16 cellular contexts compared by ENCODE assay signal in genomic region chr22:44129614-44129976, GRCh38. TPM values are rescaled to one million over a fixed set of nuclear protein-coding genes. Genes with fewer than 3 reads are reported as not detected.
DNase-seq lines count a peak whose midpoint lies in the region; ATAC-seq, FAIRE-seq and TF ChIP-seq lines count a peak whose summit lies in the region.
"Had no signal": no experiment of that assay in that cellular context is flagged by ENCODE, and none has a peak within 500 bp of the region (broad histone marks: within the 10 kb centered on the region; RNA-seq: fewer than 3 reads in every experiment).

No MANE protein-coding gene starts in this region.

- no peak overlapping the region for H3K27ac ChIP-seq in mesendoderm (ENCODE audit: low read depth, low read length)
- no peak overlapping the region for H3K27ac ChIP-seq in PC-9
- H3K27ac ChIP-seq: SJSA1 had no signal

- no peak overlapping the region for H2BK5ac ChIP-seq in mesendoderm (ENCODE audit: low read length)

- H4K8ac ChIP-seq in mesendoderm (ENCODE audit: low read depth, low read length): no peak overlapping the region

- H2BK15ac ChIP-seq in mesendoderm (replicated peaks; ENCODE audit: low read depth): no peak overlapping the region

- no peak for FAIRE-seq in bronchial epithelial cell (lab: Jason Lieb, UNC)

- BruUV-seq in PC-9 (replicated peaks; lab: Mats Ljungman, UMichigan): no TSS peak

- H3K23ac ChIP-seq in mesendoderm (ENCODE audit: low read length): no peak overlapping the region

- H2AFZ ChIP-seq in PC-9: no peak overlapping the region

- no peak overlapping the region for H2BK120ac ChIP-seq in mesendoderm (ENCODE audit: low read depth, low read length)

- H3K9me3 ChIP-seq in PC-9 (ENCODE audit: insufficient read depth, low read depth): no peaks in the 10 kb centered on the region

- no peaks in the 10 kb centered on the region for H3K79me1 ChIP-seq in mesendoderm (ENCODE audit: low read length)

- H3K4me1 ChIP-seq in mesendoderm (ENCODE audit: control insufficient read depth, low read depth, low read length) (peaks cover 1% of the 10 kb centered on the region), PC-9 (replicated peaks; ENCODE audit: insufficient read depth) (no peaks in the 10 kb centered on the region)

- no peak overlapping the region for H3K9ac ChIP-seq in mesendoderm (ENCODE audit: low read length)

- no peak overlapping the region for H2AK5ac ChIP-seq in mesendoderm (ENCODE audit: low read length)

- no peak overlapping the region for H3K4me3 ChIP-seq in bronchial epithelial cell (ENCODE audit: low read depth, low read length)
- H3K4me3 ChIP-seq in mesendoderm (ENCODE audit: low read length): no peak overlapping the region
- H3K4me3 ChIP-seq in PC-9: no peak overlapping the region
- H3K4me3 ChIP-seq: SJSA1 had no signal

- no peaks in the 10 kb centered on the region for H4K20me1 ChIP-seq in PC-9 (ENCODE audit: insufficient read depth)

- H3K4me2 ChIP-seq in mesendoderm (ENCODE audit: low read length) (no peak overlapping the region), PC-9 (no peak overlapping the region)

- in situ Hi-C loops in Caki2 (cut with HindIII; ENCODE audit: low pct_unique_long_range_greater_than_20kb, low sequenced_read_pairs): no loop called here

- H3K27me3 ChIP-seq in bronchial epithelial cell (ENCODE audit: control insufficient read depth, insufficient read depth, low read length) (no peaks in the 10 kb centered on the region), mesendoderm (ENCODE audit: insufficient read depth, low read length, poor library complexity) (no peaks in the 10 kb centered on the region), PC-9 (ENCODE audit: insufficient read depth, low read depth) (no peaks in the 10 kb centered on the region)
- H3K27me3 ChIP-seq: SJSA1 had no signal

- H3K36me3 ChIP-seq in bronchial epithelial cell (ENCODE audit: control insufficient read depth, insufficient read depth, low read length) (no peaks in the 10 kb centered on the region), mesendoderm (ENCODE audit: control insufficient read depth, insufficient read depth, low read length) (no peaks in the 10 kb centered on the region), PC-9 (ENCODE audit: low read depth) (no peaks in the 10 kb centered on the region)
- H3K36me3 ChIP-seq: SJSA1 had no signal

- no peaks in the 10 kb centered on the region for H3F3A ChIP-seq in PC-9 (ENCODE audit: insufficient read depth, low read depth)

- POLR2A ChIA-PET in PC-9 (lab: Charles Lee; ENCODE audit: unreplicated experiment): no interaction called here

- H4K5ac ChIP-seq in mesendoderm (ENCODE audit: low read length): no peak overlapping the region

- ATAC-seq in HG02642 (IDR thresholded peaks at IDR 0.05; ENCODE audit: poor library complexity, unreplicated experiment): no peak
- ATAC-seq: activated T-cell treated with anti-CD3 and anti-CD28 coated beads, Interleukin-2, amount 50 U/mL, for 72 hours had no signal

- H3K9me2 ChIP-seq in PC-9 (ENCODE audit: insufficient read depth): no peaks in the 10 kb centered on the region

- no peak overlapping the region for H3K56ac ChIP-seq in mesendoderm (ENCODE audit: low read length)

- peak; percentile 18 for DNase-seq in Caki2 (ENCODE audit: low read depth)
- DNase-seq in HT1080 (ENCODE audit: low read depth): peak; percentile 30
- peak; percentile 7 for DNase-seq in bronchial epithelial cell (ENCODE audit: low read depth)
- DNase-seq in mesendoderm: peak; percentile 47
- no peak for DNase-seq in PC-9
- DNase-seq in posterior vena cava (ENCODE audit: low spot score): no peak
- DNase-seq in NCI-H774 (lab: John Stamatoyannopoulos, UW): no peak
- DNase-seq: activated B cell treated with CpG ODN at 0.5 μM for 24 hours; activated T-cell treated with anti-CD3 and anti-CD28 coated beads, Interleukin-2, amount 50 U/mL, for 72 hours; endodermal cell; midbrain; NCI-H1092 treated with DMSO at 0.1 percent for 48 hours; NCI-H526 treated with DMSO at 0.1 percent for 48 hours; stimulated activated CD4-positive, alpha-beta T cell treated with anti-CD3 and anti-CD28 coated beads, Interleukin-4, amount 100 ng/mL, for 4 hours had no signal

- H3K79me2 ChIP-seq in mesendoderm (ENCODE audit: control insufficient read depth, insufficient read depth, low read length): no peaks in the 10 kb centered on the region
- no peaks in the 10 kb centered on the region for H3K79me2 ChIP-seq in PC-9 (ENCODE audit: low read depth)

- intact Hi-C loops in PC-9 (cut with micrococcal nuclease; ENCODE audit: unreplicated experiment) (no loop called here), posterior vena cava (cut with DNase I) (no loop called here)

- no peak overlapping the region for H3K4ac ChIP-seq in mesendoderm (ENCODE audit: low read depth, low read length)

- TF ChIP-seq CTCF in bronchial epithelial cell (IDR thresholded peaks at IDR 0.05; ENCODE audit: insufficient read depth, low read length, severe bottlenecking): no peak
- TF ChIP-seq CTCF in PC-9 (conservative IDR thresholded peaks at IDR 0.05): no peak

- no peak overlapping the region for H3K18ac ChIP-seq in mesendoderm (ENCODE audit: low read length)

- no CpG with 5 or more reads among the region's 8 CpGs for WGBS in mesendoderm (ENCODE audit: extremely low coverage, insufficient coverage, low lambda C conversion rate)

- CTCF ChIA-PET in PC-9 (lab: Charles Lee): no interaction called here

RNA-seq across cellular contexts. Expression of gene PARVG, which starts 51.1 kb away (rescaled TPM):
- total RNA-seq in Caki2 (2014; rRNA removed; shearing (Covaris generic); ENCODE audit: low replicate concordance): not detected in 2 replicates
- 0.24 and 0.50 TPM in 2 replicates for total RNA-seq in HT1080 (2014; rRNA removed; shearing (Covaris generic))
- 0.23 and 0.26 TPM in 2 replicates for polyA plus RNA-seq in HT1080 (2015; cell fraction: cytosol; rRNA removed)
- 0.88 and 1.0 TPM in 2 replicates for polyA plus RNA-seq in HT1080 (2015; cell fraction: nucleus; rRNA removed)
- total RNA-seq in bronchial epithelial cell (not detected in 2 replicates), PC-9 (2021) (0.20 TPM in 1 of 2 replicates, not detected in the other), posterior vena cava (10 to 100 TPM in 1 of 2 donors, 1 to 10 TPM in 1; 9.8 to 14.7 TPM)
- 0.60 TPM for polyA plus RNA-seq in mesendoderm (2013, experiment 1 of 2)
- polyA plus RNA-seq in mesendoderm (2013, experiment 2 of 2): 0.67 TPM
- total RNA-seq: SJSA1 had no signal

Comparison
In these comparisons a context has a peak if more than half of its experiments do, and no peak if none do; other contexts are left out.
1. DNase-seq: peak in Caki2 (single experiment), HT1080 (single experiment), bronchial epithelial cell (single experiment) and mesendoderm (single experiment); none in PC-9 (0 of 2), posterior vena cava (single experiment) and NCI-H774 (single experiment).